Comparison of ENCODE assay signal across 1 cellular context in genomic region chr6:128725271-128726233, GRCh38.
TF ChIP-seq lines count a peak whose summit lies in the region.

No MANE protein-coding gene starts in this region.

TF ChIP-seq in K562, 482 proteins besides CTCF, POLR2A, EP300 and RAD21 (continued from another document):
- TF ChIP-seq, protein P1, sequence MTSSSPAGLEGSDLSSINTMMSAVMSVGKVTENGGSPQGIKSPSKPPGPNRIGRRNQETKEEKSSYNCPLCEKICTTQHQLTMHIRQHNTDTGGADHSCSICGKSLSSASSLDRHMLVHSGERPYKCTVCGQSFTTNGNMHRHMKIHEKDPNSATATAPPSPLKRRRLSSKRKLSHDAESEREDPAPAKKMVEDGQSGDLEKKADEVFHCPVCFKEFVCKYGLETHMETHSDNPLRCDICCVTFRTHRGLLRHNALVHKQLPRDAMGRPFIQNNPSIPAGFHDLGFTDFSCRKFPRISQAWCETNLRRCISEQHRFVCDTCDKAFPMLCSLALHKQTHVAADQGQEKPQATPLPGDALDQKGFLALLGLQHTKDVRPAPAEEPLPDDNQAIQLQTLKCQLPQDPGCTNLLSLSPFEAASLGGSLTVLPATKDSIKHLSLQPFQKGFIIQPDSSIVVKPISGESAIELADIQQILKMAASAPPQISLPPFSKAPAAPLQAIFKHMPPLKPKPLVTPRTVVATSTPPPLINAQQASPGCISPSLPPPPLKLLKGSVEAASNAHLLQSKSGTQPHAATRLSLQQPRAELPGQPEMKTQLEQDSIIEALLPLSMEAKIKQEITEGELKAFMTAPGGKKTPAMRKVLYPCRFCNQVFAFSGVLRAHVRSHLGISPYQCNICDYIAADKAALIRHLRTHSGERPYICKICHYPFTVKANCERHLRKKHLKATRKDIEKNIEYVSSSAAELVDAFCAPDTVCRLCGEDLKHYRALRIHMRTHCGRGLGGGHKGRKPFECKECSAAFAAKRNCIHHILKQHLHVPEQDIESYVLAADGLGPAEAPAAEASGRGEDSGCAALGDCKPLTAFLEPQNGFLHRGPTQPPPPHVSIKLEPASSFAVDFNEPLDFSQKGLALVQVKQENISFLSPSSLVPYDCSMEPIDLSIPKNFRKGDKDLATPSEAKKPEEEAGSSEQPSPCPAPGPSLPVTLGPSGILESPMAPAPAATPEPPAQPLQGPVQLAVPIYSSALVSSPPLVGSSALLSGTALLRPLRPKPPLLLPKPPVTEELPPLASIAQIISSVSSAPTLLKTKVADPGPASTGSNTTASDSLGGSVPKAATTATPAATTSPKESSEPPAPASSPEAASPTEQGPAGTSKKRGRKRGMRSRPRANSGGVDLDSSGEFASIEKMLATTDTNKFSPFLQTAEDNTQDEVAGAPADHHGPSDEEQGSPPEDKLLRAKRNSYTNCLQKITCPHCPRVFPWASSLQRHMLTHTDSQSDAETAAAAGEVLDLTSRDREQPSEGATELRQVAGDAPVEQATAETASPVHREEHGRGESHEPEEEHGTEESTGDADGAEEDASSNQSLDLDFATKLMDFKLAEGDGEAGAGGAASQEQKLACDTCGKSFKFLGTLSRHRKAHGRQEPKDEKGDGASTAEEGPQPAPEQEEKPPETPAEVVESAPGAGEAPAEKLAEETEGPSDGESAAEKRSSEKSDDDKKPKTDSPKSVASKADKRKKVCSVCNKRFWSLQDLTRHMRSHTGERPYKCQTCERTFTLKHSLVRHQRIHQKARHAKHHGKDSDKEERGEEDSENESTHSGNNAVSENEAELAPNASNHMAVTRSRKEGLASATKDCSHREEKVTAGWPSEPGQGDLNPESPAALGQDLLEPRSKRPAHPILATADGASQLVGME (CRISPR knock-in tag; IDR thresholded peaks at IDR 0.05) = no peak
- TF ChIP-seq NCOA6 (IDR thresholded peaks at IDR 0.05) (no peak), PBX2 (CRISPR knock-in tag; IDR thresholded peaks at IDR 0.05; ENCODE audit: low read depth) (no peak), PBX2 (tag; conservative IDR thresholded peaks at IDR 0.05; ENCODE audit: low read depth) (peak; percentile 62), ZNF184 (CRISPR knock-in tag; IDR thresholded peaks at IDR 0.05) (no peak), DDX20 (tag; IDR thresholded peaks at IDR 0.05; ENCODE audit: low read depth) (no peak), JUNB (CRISPR knock-in tag; conservative IDR thresholded peaks at IDR 0.05) (no peak), U2AF2 (optimal IDR thresholded peaks at IDR 0.05; ENCODE audit: low read depth, low read length) (no peak), GATAD2B (IDR thresholded peaks at IDR 0.05; ENCODE audit: borderline replicate concordance) (no peak), ZNF79 (CRISPR knock-in tag; IDR thresholded peaks at IDR 0.05; ENCODE audit: low read depth) (no peak), ZBTB49 (CRISPR knock-in tag; IDR thresholded peaks at IDR 0.05; ENCODE audit: borderline replicate concordance) (no peak), SIRT6 (IDR thresholded peaks at IDR 0.05; ENCODE audit: low read depth, low read length) (no peak), NR3C1 (CRISPR knock-in tag; IDR thresholded peaks at IDR 0.05) (no peak)
